ENCODE assay signal across 1 cellular context in genomic region chr17:15351487-15351840, GRCh38.
TF ChIP-seq lines count a peak whose summit lies in the region.

No MANE protein-coding gene starts in this region.

TF ChIP-seq in GM23338, 12 proteins besides CTCF, POLR2A, EP300 and RAD21 (continued from another document):
- TF ChIP-seq ZNF462 (CRISPR knock-in tag; IDR thresholded peaks at IDR 0.05) (no peak), ETS1 (IDR thresholded peaks at IDR 0.05) (no peak), STAT1 (IDR thresholded peaks at IDR 0.05; ENCODE audit: unreplicated experiment) (no peak), POLR2AphosphoS5 (IDR thresholded peaks at IDR 0.05; ENCODE audit: low read depth) (no peak)
